ENCODE assay signal across 9 cellular contexts in the genomic region with DNA sequence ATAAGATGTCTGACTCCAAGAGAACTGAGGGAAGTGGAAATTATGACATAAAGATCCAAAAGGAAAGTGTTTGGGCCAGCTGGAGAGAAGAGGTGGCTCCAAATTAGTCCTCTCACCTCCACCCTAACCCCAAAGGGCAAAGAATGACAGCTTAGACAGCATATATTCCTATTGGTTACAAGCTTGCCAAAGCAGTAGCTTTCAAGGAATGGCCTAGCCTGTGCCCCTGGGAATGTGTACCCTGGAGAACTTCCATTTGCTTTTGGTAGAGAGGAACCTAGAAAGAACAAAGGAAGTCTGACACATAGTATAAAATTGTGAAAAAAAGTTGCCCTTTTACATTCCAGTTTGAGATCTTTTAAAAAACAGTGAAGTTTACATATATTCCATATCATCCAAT. TPM values are rescaled to one million over a fixed set of nuclear protein-coding genes. Genes with fewer than 3 reads are reported as not detected.
"Had no signal": no experiment of that assay in that cellular context is flagged by ENCODE, and none has a peak within 500 bp of the region (broad histone marks: within the 10 kb centered on the region; RNA-seq: fewer than 3 reads in every experiment).

No MANE protein-coding gene starts in this region.

- DNase-seq: GM23248, GOT3, H7, HFFc6 had no signal

- H3K27ac Mint-ChIP-seq: HFFc6, IgD-negative memory B cell had no signal

- H3K4me1 Mint-ChIP-seq: IgD-negative memory B cell had no signal

- H3K4me3 Mint-ChIP-seq: HFFc6, IgD-negative memory B cell had no signal

- H3K27me3 Mint-ChIP-seq: IgD-negative memory B cell had no signal

- H3K4me3 ChIP-seq: GM23248, HAP-1 had no signal

RNA-seq across cellular contexts. Expression of gene NRG3, which starts 11.2 kb away (rescaled TPM):
- total RNA-seq: GM23248, H4, HepG2, HFFc6, HT1080 had no signal
